18 cellular contexts compared by ENCODE assay signal in the genomic region with DNA sequence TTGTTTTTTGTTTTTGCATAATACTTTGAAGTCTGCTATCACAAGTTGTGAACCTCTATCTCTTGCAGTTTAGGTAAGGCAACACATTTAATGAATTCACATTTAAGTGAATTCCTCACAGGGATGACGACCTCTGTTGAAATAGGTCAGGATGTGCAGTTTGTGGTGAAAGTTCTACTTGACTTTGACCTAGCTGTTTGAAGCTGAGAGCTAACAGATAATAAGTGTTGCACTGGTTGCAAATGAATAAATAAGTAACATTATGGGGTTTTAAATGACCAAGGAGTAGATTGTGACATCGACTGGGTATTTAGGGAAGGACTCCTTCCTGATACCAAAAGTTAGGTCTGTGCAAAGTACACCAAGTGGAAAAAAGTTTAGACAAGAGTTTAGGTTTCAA. TPM values are rescaled to one million over a fixed set of nuclear protein-coding genes. Genes with fewer than 3 reads are reported as not detected.
DNase-seq lines count a peak whose midpoint lies in the region; ATAC-seq and TF ChIP-seq lines count a peak whose summit lies in the region.
"Had no signal": no experiment of that assay in that cellular context is flagged by ENCODE, and none has a peak within 500 bp of the region (broad histone marks: within the 10 kb centered on the region; RNA-seq: fewer than 3 reads in every experiment).

No MANE protein-coding gene starts in this region.

- ATAC-seq in activated naive CD4-positive, alpha-beta T cell treated with anti-CD3 and anti-CD28 coated beads, Interleukin-2, amount 50 U/mL, for 72 hours: no peak
- peak; percentile 77 for ATAC-seq in left lobe of liver
- ATAC-seq: K562 had no signal

- intact Hi-C loops in uterus (cut with DNase I; ENCODE audit: low total_unique reads): no loop called here

- CTCF ChIA-PET in CD8-positive, alpha-beta memory T cell (lab: Charles Lee): no interaction called here

- in situ Hi-C loops in HAP-1 (cut with MboI; ENCODE audit: low sequenced_read_pairs): no loop called here

- no peaks in the 10 kb centered on the region for H3K4me1 ChIP-seq in CD8-positive, alpha-beta memory T cell (ENCODE audit: insufficient read depth, low read length)
- H3K4me1 ChIP-seq in uterus (no peaks in the 10 kb centered on the region), HAP-1 (no peaks in the 10 kb centered on the region)

- no peak for DNase-seq in activated naive CD4-positive, alpha-beta T cell treated with anti-CD3 and anti-CD28 coated beads, Interleukin-2, amount 50 U/mL, for 72 hours (ENCODE audit: low spot score in 2 of 2)
- no peak for DNase-seq in activated naive CD4-positive, alpha-beta T cell treated with anti-CD3 and anti-CD28 coated beads, Interleukin-2, amount 50 U/mL, for 16 hours
- DNase-seq in choroid plexus epithelial cell (ENCODE audit: low read depth) (peak; percentile 28), left lobe of liver (ENCODE audit: low spot score) (no peak), NCI-H2196 treated with DMSO at 0.1 percent for 48 hours (lab: John Stamatoyannopoulos, UW; ENCODE audit: unreplicated experiment) (no peak), uterus (no peak), HAP-1 (ENCODE audit: low spot score in 2 of 2) (no peak)
- DNase-seq in CD8-positive, alpha-beta memory T cell: no peak
- DNase-seq: 8988T, DMS 273 treated with DMSO at 0.1 percent for 48 hours, GOT3, NCI-H1048, NCI-H146, NCI-H2081 treated with DMSO at 0.1 percent for 48 hours, NCI-H2227 treated with DMSO at 0.1 percent for 48 hours, NCI-H524, SK-N-SH had no signal

- H3K27me3 ChIP-seq in CD8-positive, alpha-beta memory T cell (ENCODE audit: insufficient read depth, low read length, poor library complexity, severe bottlenecking): no peaks in the 10 kb centered on the region
- no peaks in the 10 kb centered on the region for H3K27me3 ChIP-seq in uterus
- no peaks in the 10 kb centered on the region for H3K27me3 ChIP-seq in HAP-1 (ENCODE audit: low read depth)

- no peaks in the 10 kb centered on the region for H3K9me3 ChIP-seq in CD8-positive, alpha-beta memory T cell (ENCODE audit: low read length)
- H3K9me3 ChIP-seq in uterus (no peaks in the 10 kb centered on the region), HAP-1 (no peaks in the 10 kb centered on the region)
- H3K9me3 ChIP-seq: SK-N-SH had no signal

- H3K4me3 ChIP-seq in choroid plexus epithelial cell (ENCODE audit: low read depth, low read length): no peak overlapping the region
- no peak overlapping the region for H3K4me3 ChIP-seq in CD8-positive, alpha-beta memory T cell (ENCODE audit: low read length)
- H3K4me3 ChIP-seq in uterus: no peak overlapping the region
- H3K4me3 ChIP-seq in HAP-1: no peak overlapping the region
- H3K4me3 ChIP-seq: K562 had no signal

- H3K36me3 Mint-ChIP-seq in activated naive CD4-positive, alpha-beta T cell treated with anti-CD3 and anti-CD28 coated beads, Interleukin-2, amount 50 U/mL, for 72 hours: peaks cover 11 to 13% of the 10 kb centered on the region in 2 donors
- H3K36me3 Mint-ChIP-seq in CD8-positive, alpha-beta memory T cell: peaks cover 10 to 68% (median 11%) of the 10 kb centered on the region in 3 donors

- H3K4me1 Mint-ChIP-seq in CD8-positive, alpha-beta memory T cell: no peaks in the 10 kb centered on the region

- no peak for TF ChIP-seq POLR2A in uterus (IDR thresholded peaks at IDR 0.05)

- peaks cover 14% of the 10 kb centered on the region for H3K36me3 ChIP-seq in CD8-positive, alpha-beta memory T cell (ENCODE audit: insufficient read depth, low read length)
- H3K36me3 ChIP-seq in uterus: no peaks in the 10 kb centered on the region
- H3K36me3 ChIP-seq in HAP-1 (replicated peaks): peaks cover 30% of the 10 kb centered on the region

- no peak overlapping the region for H3K4me3 Mint-ChIP-seq in CD8-positive, alpha-beta memory T cell

- no peak overlapping the region for H3K27ac ChIP-seq in CD8-positive, alpha-beta memory T cell (ENCODE audit: low read depth, low read length)
- H3K27ac ChIP-seq in uterus: no peak overlapping the region

- H3K27me3 Mint-ChIP-seq in CD8-positive, alpha-beta memory T cell: no peaks in the 10 kb centered on the region

- H3K27ac Mint-ChIP-seq in activated naive CD4-positive, alpha-beta T cell treated with anti-CD3 and anti-CD28 coated beads, Interleukin-2, amount 50 U/mL, for 72 hours: peak overlapping the region; percentile 10 to 20
- peak overlapping the region in 3 of 8 donors; percentile 10 to 64 (median 39) for H3K27ac Mint-ChIP-seq in CD8-positive, alpha-beta memory T cell

- H3K9me3 Mint-ChIP-seq in activated naive CD4-positive, alpha-beta T cell treated with anti-CD3 and anti-CD28 coated beads, Interleukin-2, amount 50 U/mL, for 72 hours: peaks cover 4% of the 10 kb centered on the region in 2 donors
- peaks cover 0 to 2% (median 2%) of the 10 kb centered on the region in 5 donors for H3K9me3 Mint-ChIP-seq in CD8-positive, alpha-beta memory T cell

- POLR2A ChIA-PET in CD8-positive, alpha-beta memory T cell (lab: Charles Lee): no interaction called here

- no peak for TF ChIP-seq CTCF in choroid plexus epithelial cell (conservative IDR thresholded peaks at IDR 0.05; ENCODE audit: low read depth, low read length)
- TF ChIP-seq CTCF in uterus (IDR thresholded peaks at IDR 0.05): no peak

RNA-seq across cellular contexts. Expression of a gene that starts 23.9 kb away (rescaled TPM):
- total RNA-seq in activated naive CD4-positive, alpha-beta T cell treated with anti-CD3 and anti-CD28 coated beads, Interleukin-2, amount 50 U/mL, for 72 hours: 10 to 100 TPM; 53.5 to 61.0 TPM
- total RNA-seq in left lobe of liver (135 TPM), uterus (10 to 100 TPM; 12.4 to 39.0 (median 19.2) TPM)
- 10 to 100 TPM; 81.9 to 83.0 TPM for total RNA-seq in CD8-positive, alpha-beta memory T cell
- polyA plus RNA-seq in CD8-positive, alpha-beta memory T cell: 44.1 TPM

RNA-seq across cellular contexts. Expression of a gene that starts 42.5 kb away (rescaled TPM):
- 10 to 100 TPM; 47.2 to 52.8 TPM for total RNA-seq in activated naive CD4-positive, alpha-beta T cell treated with anti-CD3 and anti-CD28 coated beads, Interleukin-2, amount 50 U/mL, for 72 hours
- total RNA-seq in left lobe of liver (27.3 TPM), uterus (10 to 100 TPM; 16.8 to 86.1 (median 35.9) TPM)
- total RNA-seq in CD8-positive, alpha-beta memory T cell: 10 to 100 TPM; 63.5 to 64.5 TPM
- 21.7 TPM for polyA plus RNA-seq in CD8-positive, alpha-beta memory T cell

RNA-seq across cellular contexts. Expression of a gene that starts 42.9 kb away (rescaled TPM):
- 1 to 10 TPM; 1.9 to 2.0 TPM for total RNA-seq in activated naive CD4-positive, alpha-beta T cell treated with anti-CD3 and anti-CD28 coated beads, Interleukin-2, amount 50 U/mL, for 72 hours
- total RNA-seq in left lobe of liver: 2.1 TPM
- total RNA-seq in CD8-positive, alpha-beta memory T cell: 1 to 10 TPM; 1.5 to 1.6 TPM
- 0.71 TPM for polyA plus RNA-seq in CD8-positive, alpha-beta memory T cell
- total RNA-seq in uterus: 10 to 100 TPM in 1 of 4 donors, 1 to 10 TPM in 2, not detected in 1; 1.3 to 12.9 (median 4.4) TPM
